12 cellular contexts compared by ENCODE assay signal in the genomic region with DNA sequence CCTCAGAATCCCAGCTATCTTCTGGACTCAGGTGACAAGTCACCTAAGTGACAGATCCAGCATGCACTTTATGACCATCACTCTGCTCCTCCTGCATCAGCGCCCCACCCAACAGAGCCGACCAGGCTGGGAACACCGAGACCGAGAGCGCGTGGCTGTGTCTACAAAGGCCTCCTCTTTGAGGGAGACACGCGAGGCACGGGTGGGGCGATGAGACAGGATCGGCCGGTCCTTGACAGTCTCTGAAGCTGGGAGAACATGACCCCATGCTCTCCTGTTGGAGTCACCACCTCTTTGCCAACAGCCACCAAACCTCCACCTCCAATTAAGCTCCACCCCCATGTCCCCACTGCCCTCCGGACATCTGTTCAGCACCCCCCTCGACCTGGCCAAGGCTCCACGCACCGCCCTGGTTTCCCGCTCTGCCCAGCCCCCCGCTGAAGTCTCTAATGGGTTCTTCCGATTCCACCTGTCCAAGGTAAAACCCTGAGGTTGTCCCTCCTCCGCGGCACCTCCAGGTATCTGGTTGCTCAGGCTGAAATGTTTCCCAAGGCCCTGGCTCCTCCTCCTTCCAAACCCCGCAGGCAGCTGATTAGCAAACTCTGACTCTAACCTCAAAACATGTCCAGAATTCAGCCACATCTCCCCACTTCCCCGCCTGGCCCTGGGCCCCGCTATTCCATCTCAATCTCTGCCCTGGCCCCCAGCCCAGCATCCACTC. TPM values are rescaled to one million over a fixed set of nuclear protein-coding genes. Genes with fewer than 3 reads are reported as not detected.
DNase-seq lines count a peak whose midpoint lies in the region; ATAC-seq and TF ChIP-seq lines count a peak whose summit lies in the region.
"Had no signal": no experiment of that assay in that cellular context is flagged by ENCODE, and none has a peak within 500 bp of the region (broad histone marks: within the 10 kb centered on the region; RNA-seq: fewer than 3 reads in every experiment).

No MANE protein-coding gene starts in this region.

- H3K9ac ChIP-seq in SK-N-SH: no peak overlapping the region

- no peak for DNase-seq in SK-N-SH
- DNase-seq in activated naive CD8-positive, alpha-beta T cell treated with anti-CD3 and anti-CD28 coated beads for 36 hours: no peak
- DNase-seq in glutamatergic neuron: no peak
- no peak for DNase-seq in stimulated activated effector memory CD8-positive, alpha-beta T cell treated with anti-CD3 and anti-CD28 coated beads, Interleukin-12 subunit alpha, Interleukin-12 subunit beta, amount 100 ng/mL, for 72 hours (ENCODE audit: low spot score in 2 of 2)
- DNase-seq in putamen (ENCODE audit: low spot score): no peak
- DNase-seq: activated CD4-positive, alpha-beta T cell treated with anti-CD3 and anti-CD28 coated beads, Interleukin-2, amount 10 ng/mL, durations not matched to agents 7 days and 5 days; AML-193; left cardiac atrium had no signal

- no peaks in the 10 kb centered on the region for H3K4me1 ChIP-seq in SK-N-SH (ENCODE audit: control insufficient read depth in 1 of 2, insufficient read depth in 2 of 2, low read depth in 1 of 2, low read length in 1 of 2)
- H3K4me1 ChIP-seq: suprapubic skin had no signal

- CTCF ChIA-PET in SK-N-SH (lab: Yijun Ruan, JAX): interaction anchor here (1.1 to 2.8 kb wide), 2 partner anchors 41 kb away, joined by 3 to 8 read pairs; no protein-coding TSS in a partner anchor

- H3K36me3 Mint-ChIP-seq in activated naive CD8-positive, alpha-beta T cell treated with anti-CD3 and anti-CD28 coated beads for 36 hours: peaks cover 19% of the 10 kb centered on the region
- no peaks in the 10 kb centered on the region for H3K36me3 Mint-ChIP-seq in glutamatergic neuron (ENCODE audit: unreplicated experiment)
- peaks cover 54% of the 10 kb centered on the region for H3K36me3 Mint-ChIP-seq in stimulated activated effector memory CD8-positive, alpha-beta T cell treated with anti-CD3 and anti-CD28 coated beads, Interleukin-12 subunit alpha, Interleukin-12 subunit beta, amount 100 ng/mL, for 72 hours

- no peak for TF ChIP-seq EP300 in SK-N-SH (IDR thresholded peaks at IDR 0.05; ENCODE audit: borderline replicate concordance in 1 of 2, low read depth in 1 of 2, low read length in 1 of 2)

- H3K79me2 ChIP-seq in SK-N-SH (ENCODE audit: insufficient read depth): no peaks in the 10 kb centered on the region

- peaks cover 11 to 31% of the 10 kb centered on the region in 2 experiments for H3K36me3 ChIP-seq in SK-N-SH (replicated peaks in 1 of 2; ENCODE audit: control insufficient read depth in 1 of 2, insufficient read depth in 2 of 2, low read length in 1 of 2)

- no peak overlapping the region for H3K4me2 ChIP-seq in SK-N-SH

- POLR2A ChIA-PET in SK-N-SH (lab: Yijun Ruan, JAX): no interaction called here

- peak; percentile 17; the same call in 2 of the 3 replicates for ATAC-seq in SK-N-SH treated with all-trans-retinoic acid at 6 μM for 48 hours
- no peak for ATAC-seq in stimulated activated effector memory CD8-positive, alpha-beta T cell treated with anti-CD3 and anti-CD28 coated beads, Interleukin-12 subunit alpha, Interleukin-12 subunit beta, amount 100 ng/mL, for 72 hours
- no peak for ATAC-seq in GM18873 (IDR thresholded peaks at IDR 0.05; ENCODE audit: low FRiP score, unreplicated experiment)
- ATAC-seq in GM19023 (IDR thresholded peaks at IDR 0.05; ENCODE audit: unreplicated experiment): no peak

- H3K9me3 Mint-ChIP-seq in activated naive CD8-positive, alpha-beta T cell treated with anti-CD3 and anti-CD28 coated beads for 36 hours: no peaks in the 10 kb centered on the region
- peaks cover 20% of the 10 kb centered on the region for H3K9me3 Mint-ChIP-seq in glutamatergic neuron (ENCODE audit: unreplicated experiment)
- no peaks in the 10 kb centered on the region for H3K9me3 Mint-ChIP-seq in stimulated activated effector memory CD8-positive, alpha-beta T cell treated with anti-CD3 and anti-CD28 coated beads, Interleukin-12 subunit alpha, Interleukin-12 subunit beta, amount 100 ng/mL, for 72 hours

- 88% methylated on average over 19 of the region's 24 CpGs for WGBS in SK-N-SH (ENCODE audit: low lambda C conversion rate)

- no peaks in the 10 kb centered on the region for H4K20me1 ChIP-seq in SK-N-SH (ENCODE audit: insufficient read depth)

- no peak for TF ChIP-seq CTCF in SK-N-SH (IDR thresholded peaks at IDR 0.05)
- TF ChIP-seq CTCF in glutamatergic neuron (IDR thresholded peaks at IDR 0.05; ENCODE audit: partially characterized antibody, unreplicated experiment): no peak

- no peaks in the 10 kb centered on the region for H3K27me3 Mint-ChIP-seq in activated naive CD8-positive, alpha-beta T cell treated with anti-CD3 and anti-CD28 coated beads for 36 hours
- H3K27me3 Mint-ChIP-seq in glutamatergic neuron (ENCODE audit: unreplicated experiment): peaks cover 20% of the 10 kb centered on the region
- H3K27me3 Mint-ChIP-seq: activated CD4-positive, alpha-beta T cell treated with anti-CD3 and anti-CD28 coated beads, Interleukin-2, amount 10 ng/mL, durations not matched to agents 7 days and 5 days had no signal

- H3K9me2 ChIP-seq in SK-N-SH: no peaks in the 10 kb centered on the region

- H3K27ac ChIP-seq in SK-N-SH (ENCODE audit: low read depth in 2 of 2, low read length in 1 of 2): no peak overlapping the region
- H3K27ac ChIP-seq: suprapubic skin had no signal

- no peaks in the 10 kb centered on the region for H3K9me3 ChIP-seq in SK-N-SH
- H3K9me3 ChIP-seq: suprapubic skin had no signal

- H3K4me1 Mint-ChIP-seq in activated naive CD8-positive, alpha-beta T cell treated with anti-CD3 and anti-CD28 coated beads for 36 hours: no peaks in the 10 kb centered on the region
- peaks cover 3% of the 10 kb centered on the region for H3K4me1 Mint-ChIP-seq in glutamatergic neuron (ENCODE audit: low read depth, unreplicated experiment)
- H3K4me1 Mint-ChIP-seq in stimulated activated effector memory CD8-positive, alpha-beta T cell treated with anti-CD3 and anti-CD28 coated beads, Interleukin-12 subunit alpha, Interleukin-12 subunit beta, amount 100 ng/mL, for 72 hours: peaks cover 42% of the 10 kb centered on the region

- no peaks in the 10 kb centered on the region for H3K27me3 ChIP-seq in SK-N-SH (ENCODE audit: insufficient read depth)
- H3K27me3 ChIP-seq: suprapubic skin had no signal

- peak overlapping the region; percentile 45 for H3K27ac Mint-ChIP-seq in activated naive CD8-positive, alpha-beta T cell treated with anti-CD3 and anti-CD28 coated beads for 36 hours
- peak overlapping the region; percentile 67 for H3K27ac Mint-ChIP-seq in glutamatergic neuron (ENCODE audit: unreplicated experiment)
- H3K27ac Mint-ChIP-seq in stimulated activated effector memory CD8-positive, alpha-beta T cell treated with anti-CD3 and anti-CD28 coated beads, Interleukin-12 subunit alpha, Interleukin-12 subunit beta, amount 100 ng/mL, for 72 hours: peak overlapping the region; percentile 67
- H3K27ac Mint-ChIP-seq: activated CD4-positive, alpha-beta T cell treated with anti-CD3 and anti-CD28 coated beads, Interleukin-2, amount 10 ng/mL, durations not matched to agents 7 days and 5 days had no signal

- no peak overlapping the region for H3K4me3 ChIP-seq in SK-N-SH (ENCODE audit: low read depth in 2 of 2, low read length in 1 of 2)
- H3K4me3 ChIP-seq: suprapubic skin had no signal

- H3F3A ChIP-seq in SK-N-SH (replicated peaks; ENCODE audit: insufficient read depth): peaks cover 14% of the 10 kb centered on the region

- H3K4me3 Mint-ChIP-seq in activated naive CD8-positive, alpha-beta T cell treated with anti-CD3 and anti-CD28 coated beads for 36 hours: no peak overlapping the region
- no peak overlapping the region for H3K4me3 Mint-ChIP-seq in glutamatergic neuron (ENCODE audit: unreplicated experiment)
- H3K4me3 Mint-ChIP-seq in stimulated activated effector memory CD8-positive, alpha-beta T cell treated with anti-CD3 and anti-CD28 coated beads, Interleukin-12 subunit alpha, Interleukin-12 subunit beta, amount 100 ng/mL, for 72 hours: no peak overlapping the region
- H3K4me3 Mint-ChIP-seq: activated CD4-positive, alpha-beta T cell treated with anti-CD3 and anti-CD28 coated beads, Interleukin-2, amount 10 ng/mL, durations not matched to agents 7 days and 5 days had no signal

- no peak for TF ChIP-seq RAD21 in SK-N-SH (IDR thresholded peaks at IDR 0.05; ENCODE audit: low read length)

- H2AFZ ChIP-seq in SK-N-SH (ENCODE audit: low read depth): no peak overlapping the region

TF ChIP-seq in SK-N-SH, 30 proteins besides CTCF, POLR2A, EP300 and RAD21:
- TF ChIP-seq RXRA (IDR thresholded peaks at IDR 0.05; ENCODE audit: borderline replicate concordance, low read depth) (no peak), FOXM1 (IDR thresholded peaks at IDR 0.05; ENCODE audit: low read depth) (no peak), EZH2phosphoT487 (IDR thresholded peaks at IDR 0.05; ENCODE audit: borderline replicate concordance, low read depth) (no peak), MEF2A (IDR thresholded peaks at IDR 0.05; ENCODE audit: borderline replicate concordance, low read depth) (no peak), NFIC (IDR thresholded peaks at IDR 0.05; ENCODE audit: borderline replicate concordance) (no peak), GATA2 (CRISPR knock-in tag; IDR thresholded peaks at IDR 0.05) (no peak), SIN3A (IDR thresholded peaks at IDR 0.05; ENCODE audit: borderline replicate concordance, low read depth, low read length) (no peak)
- TF ChIP-seq, protein P1, sequence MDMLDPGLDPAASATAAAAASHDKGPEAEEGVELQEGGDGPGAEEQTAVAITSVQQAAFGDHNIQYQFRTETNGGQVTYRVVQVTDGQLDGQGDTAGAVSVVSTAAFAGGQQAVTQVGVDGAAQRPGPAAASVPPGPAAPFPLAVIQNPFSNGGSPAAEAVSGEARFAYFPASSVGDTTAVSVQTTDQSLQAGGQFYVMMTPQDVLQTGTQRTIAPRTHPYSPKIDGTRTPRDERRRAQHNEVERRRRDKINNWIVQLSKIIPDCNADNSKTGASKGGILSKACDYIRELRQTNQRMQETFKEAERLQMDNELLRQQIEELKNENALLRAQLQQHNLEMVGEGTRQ (IDR thresholded peaks at IDR 0.05; ENCODE audit: borderline replicate concordance, low read depth, low read length): no peak
- TF ChIP-seq, protein P2, sequence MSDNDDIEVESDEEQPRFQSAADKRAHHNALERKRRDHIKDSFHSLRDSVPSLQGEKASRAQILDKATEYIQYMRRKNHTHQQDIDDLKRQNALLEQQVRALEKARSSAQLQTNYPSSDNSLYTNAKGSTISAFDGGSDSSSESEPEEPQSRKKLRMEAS (IDR thresholded peaks at IDR 0.05; ENCODE audit: low read depth): no peak

RNA-seq across cellular contexts. Expression of a gene that starts 31.5 kb away (rescaled TPM):
- 269 and 298 TPM in 2 replicates for polyA plus RNA-seq in SK-N-SH (2012; rRNA removed)
- polyA plus RNA-seq in SK-N-SH (2012; cell fraction: cytosol; rRNA removed): 408 and 501 TPM in 2 replicates
- 123 and 208 TPM in 2 replicates for polyA plus RNA-seq in SK-N-SH (2012; cell fraction: nucleus; rRNA removed)
- 1,000 to 10,000 TPM; 1,485 to 1,535 TPM for total RNA-seq in activated naive CD8-positive, alpha-beta T cell treated with anti-CD3 and anti-CD28 coated beads for 36 hours
- 610 TPM for total RNA-seq in glutamatergic neuron (ENCODE audit: unreplicated experiment)
